34 cellular contexts compared by ENCODE assay signal in the genomic region with DNA sequence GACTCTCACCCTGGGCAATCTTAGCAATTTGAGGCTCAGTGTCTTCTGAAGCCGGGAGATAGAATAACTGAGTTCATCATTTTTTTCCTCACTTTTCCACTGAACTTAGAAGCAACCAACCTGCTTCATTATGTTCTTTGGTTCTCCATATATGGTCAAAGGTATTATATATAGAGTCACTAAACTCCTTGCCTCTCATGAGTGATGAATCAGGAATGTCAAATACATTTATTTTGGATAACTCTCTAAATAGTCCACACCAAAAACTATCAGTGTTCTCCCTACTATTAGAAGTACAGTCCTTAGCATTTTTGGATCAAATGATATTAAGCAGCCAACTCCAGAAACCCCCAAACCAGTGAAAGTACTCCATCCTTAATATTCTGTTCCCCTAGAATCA.
"Had no signal": no experiment of that assay in that cellular context is flagged by ENCODE, and none has a peak within 500 bp of the region (broad histone marks: within the 10 kb centered on the region; RNA-seq: fewer than 3 reads in every experiment).

No MANE protein-coding gene starts in this region.

- H2AFZ ChIP-seq: PC-9 had no signal

- ATAC-seq: activated T-cell treated with anti-CD3 and anti-CD28 coated beads, Interleukin-2, amount 50 U/mL, for 72 hours had no signal

- H3K27me3 ChIP-seq: adrenal gland, brain microvascular endothelial cell, MG63 had no signal

- H3K36me3 Mint-ChIP-seq: activated naive CD4-positive, alpha-beta T cell treated with anti-CD3 and anti-CD28 coated beads, Interleukin-2, amount 50 U/mL, for 24 hours; activated naive CD8-positive, alpha-beta T cell treated with anti-CD3 and anti-CD28 coated beads, Interleukin-2, amount 10 ng/mL, durations not matched to agents 7 days and 5 days had no signal

- DNase-seq: activated CD4-positive, alpha-beta memory T cell treated with anti-CD3 and anti-CD28 coated beads, Interleukin-2, amount 10 ng/mL, durations not matched to agents 7 days and 5 days; activated CD4-positive, alpha-beta T cell treated with anti-CD3 and anti-CD28 coated beads for 1 hour; activated CD4-positive, alpha-beta T cell treated with anti-CD3 and anti-CD28 coated beads for 48 hours; activated CD4-positive, CD25-positive, alpha-beta regulatory T cell; activated gamma-delta T cell; activated naive CD4-positive, alpha-beta T cell treated with Interleukin-2 at 50 U/mL for 16 hours; activated naive CD8-positive, alpha-beta T cell treated with anti-CD3 and anti-CD28 coated beads, Interleukin-2, amount 10 ng/mL, durations not matched to agents 7 days and 5 days; activated T-cell treated with anti-CD3 and anti-CD28 coated beads, Interleukin-2, amount 50 U/mL, for 1 hour; activated T-cell treated with anti-CD3 and anti-CD28 coated beads, Interleukin-2, amount 50 U/mL, for 72 hours; adrenal gland; brain microvascular endothelial cell; central memory CD4-positive, alpha-beta T cell; Karpas-422; KBM-7; MG63; NCI-H1048; NCI-H1105 treated with DMSO at 0.1 percent for 48 hours; NCI-H1436; NCI-H1694; NCI-H2029; NCI-H2171; NCI-H510A; NCI-H526; NCI-H748 treated with DMSO at 0.1 percent for 48 hours; NK-92 treated with Interleukin-12 subunit alpha and Interleukin-12 subunit beta, amount 100 ng/mL, for 24 hours; PC-9; Right ventricle myocardium superior; SW 1271; T-helper 1 cell; T-helper 2 cell; T-helper 9 cell had no signal

- H3K36me3 ChIP-seq: adrenal gland, brain microvascular endothelial cell, MG63 had no signal

- H3K4me3 Mint-ChIP-seq: activated CD4-positive, alpha-beta memory T cell treated with anti-CD3 and anti-CD28 coated beads, Interleukin-2, amount 10 ng/mL, durations not matched to agents 7 days and 5 days; activated naive CD4-positive, alpha-beta T cell treated with anti-CD3 and anti-CD28 coated beads, Interleukin-2, amount 50 U/mL, for 24 hours; activated naive CD8-positive, alpha-beta T cell treated with anti-CD3 and anti-CD28 coated beads, Interleukin-2, amount 10 ng/mL, durations not matched to agents 7 days and 5 days; activated T-cell treated with anti-CD3 and anti-CD28 coated beads, Interleukin-2, amount 50 U/mL, for 72 hours had no signal

- H3K4me1 ChIP-seq: adrenal gland had no signal

- H3K4me3 ChIP-seq: adrenal gland, MG63, PC-9 had no signal

- H3K4me1 Mint-ChIP-seq: activated CD4-positive, alpha-beta memory T cell treated with anti-CD3 and anti-CD28 coated beads, Interleukin-2, amount 10 ng/mL, durations not matched to agents 7 days and 5 days; activated naive CD4-positive, alpha-beta T cell treated with anti-CD3 and anti-CD28 coated beads, Interleukin-2, amount 50 U/mL, for 24 hours; activated naive CD8-positive, alpha-beta T cell treated with anti-CD3 and anti-CD28 coated beads, Interleukin-2, amount 10 ng/mL, durations not matched to agents 7 days and 5 days had no signal

- H3K4me2 ChIP-seq: PC-9 had no signal

- H3K27ac Mint-ChIP-seq: activated CD4-positive, alpha-beta memory T cell treated with anti-CD3 and anti-CD28 coated beads, Interleukin-2, amount 10 ng/mL, durations not matched to agents 7 days and 5 days; activated naive CD4-positive, alpha-beta T cell treated with anti-CD3 and anti-CD28 coated beads, Interleukin-2, amount 50 U/mL, for 24 hours; activated naive CD8-positive, alpha-beta T cell treated with anti-CD3 and anti-CD28 coated beads, Interleukin-2, amount 10 ng/mL, durations not matched to agents 7 days and 5 days; activated T-cell treated with anti-CD3 and anti-CD28 coated beads, Interleukin-2, amount 50 U/mL, for 72 hours; activated T-helper 2 cell treated with anti-CD3 and anti-CD28 coated beads, Interferon-gamma antibody, Interleukin-2, Interleukin-4, amounts not matched to agents 10 μg/mL and 5 μg/mL and 100 μg/mL, durations not matched to agents 14 hours and 24 hours and 36 hours had no signal

- H3K27ac ChIP-seq: adrenal gland, brain microvascular endothelial cell, PC-9, VCaP had no signal

- H3K9me3 ChIP-seq: adrenal gland, MG63 had no signal

- H3K27me3 Mint-ChIP-seq: activated CD4-positive, alpha-beta memory T cell treated with anti-CD3 and anti-CD28 coated beads, Interleukin-2, amount 10 ng/mL, durations not matched to agents 7 days and 5 days; activated naive CD4-positive, alpha-beta T cell treated with anti-CD3 and anti-CD28 coated beads, Interleukin-2, amount 50 U/mL, for 24 hours; activated naive CD8-positive, alpha-beta T cell treated with anti-CD3 and anti-CD28 coated beads, Interleukin-2, amount 10 ng/mL, durations not matched to agents 7 days and 5 days had no signal
